1 cellular context compared by ENCODE assay signal in the genomic region with DNA sequence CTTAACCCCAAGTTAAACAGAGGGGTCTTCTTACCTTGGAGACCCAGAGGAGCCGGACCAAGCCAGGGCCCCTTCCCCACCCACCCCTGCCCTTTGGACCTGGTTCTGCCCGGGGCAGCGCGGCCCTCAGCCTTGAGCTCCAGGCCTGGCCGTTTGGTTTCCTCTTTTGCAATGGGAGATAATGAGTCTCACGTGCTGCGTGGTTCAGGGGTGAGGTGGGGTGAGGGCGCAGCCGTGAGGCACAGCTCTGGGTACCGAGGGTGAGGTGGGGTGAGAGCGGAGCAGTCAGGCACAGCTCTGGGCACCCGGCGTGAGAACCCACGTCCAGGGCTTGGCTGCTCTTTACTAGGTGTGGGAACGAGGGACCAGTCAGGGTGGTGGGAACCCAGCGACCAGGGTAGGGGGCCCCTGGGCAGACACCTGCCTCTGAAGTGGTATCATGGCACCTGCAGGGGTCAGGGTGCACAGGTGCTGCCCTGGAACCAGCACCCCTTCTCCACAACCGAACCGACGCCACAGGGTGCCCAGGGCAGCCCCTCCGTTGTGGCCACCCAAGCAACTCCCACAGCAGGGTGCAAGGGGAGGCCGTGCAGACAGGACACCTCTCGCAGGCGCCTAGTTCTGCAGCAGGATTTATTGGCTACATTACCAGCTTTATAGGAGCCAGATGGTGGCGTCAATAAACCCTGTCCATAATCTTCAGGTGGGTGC.
TF ChIP-seq lines count a peak whose summit lies in the region.

No MANE protein-coding gene starts in this region.

TF ChIP-seq in HepG2, 621 proteins besides CTCF, POLR2A, EP300 and RAD21 (continued from another document and continues in another):
- TF ChIP-seq, protein P1, sequence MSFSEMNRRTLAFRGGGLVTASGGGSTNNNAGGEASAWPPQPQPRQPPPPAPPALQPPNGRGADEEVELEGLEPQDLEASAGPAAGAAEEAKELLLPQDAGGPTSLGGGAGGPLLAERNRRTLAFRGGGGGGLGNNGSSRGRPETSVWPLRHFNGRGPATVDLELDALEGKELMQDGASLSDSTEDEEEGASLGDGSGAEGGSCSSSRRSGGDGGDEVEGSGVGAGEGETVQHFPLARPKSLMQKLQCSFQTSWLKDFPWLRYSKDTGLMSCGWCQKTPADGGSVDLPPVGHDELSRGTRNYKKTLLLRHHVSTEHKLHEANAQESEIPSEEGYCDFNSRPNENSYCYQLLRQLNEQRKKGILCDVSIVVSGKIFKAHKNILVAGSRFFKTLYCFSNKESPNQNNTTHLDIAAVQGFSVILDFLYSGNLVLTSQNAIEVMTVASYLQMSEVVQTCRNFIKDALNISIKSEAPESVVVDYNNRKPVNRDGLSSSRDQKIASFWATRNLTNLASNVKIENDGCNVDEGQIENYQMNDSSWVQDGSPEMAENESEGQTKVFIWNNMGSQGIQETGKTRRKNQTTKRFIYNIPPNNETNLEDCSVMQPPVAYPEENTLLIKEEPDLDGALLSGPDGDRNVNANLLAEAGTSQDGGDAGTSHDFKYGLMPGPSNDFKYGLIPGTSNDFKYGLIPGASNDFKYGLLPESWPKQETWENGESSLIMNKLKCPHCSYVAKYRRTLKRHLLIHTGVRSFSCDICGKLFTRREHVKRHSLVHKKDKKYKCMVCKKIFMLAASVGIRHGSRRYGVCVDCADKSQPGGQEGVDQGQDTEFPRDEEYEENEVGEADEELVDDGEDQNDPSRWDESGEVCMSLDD (CRISPR knock-in tag; IDR thresholded peaks at IDR 0.05; ENCODE audit: borderline replicate concordance) = peak; percentile 67; the same call in 1 of the 2 replicates
- TF ChIP-seq, protein P2, sequence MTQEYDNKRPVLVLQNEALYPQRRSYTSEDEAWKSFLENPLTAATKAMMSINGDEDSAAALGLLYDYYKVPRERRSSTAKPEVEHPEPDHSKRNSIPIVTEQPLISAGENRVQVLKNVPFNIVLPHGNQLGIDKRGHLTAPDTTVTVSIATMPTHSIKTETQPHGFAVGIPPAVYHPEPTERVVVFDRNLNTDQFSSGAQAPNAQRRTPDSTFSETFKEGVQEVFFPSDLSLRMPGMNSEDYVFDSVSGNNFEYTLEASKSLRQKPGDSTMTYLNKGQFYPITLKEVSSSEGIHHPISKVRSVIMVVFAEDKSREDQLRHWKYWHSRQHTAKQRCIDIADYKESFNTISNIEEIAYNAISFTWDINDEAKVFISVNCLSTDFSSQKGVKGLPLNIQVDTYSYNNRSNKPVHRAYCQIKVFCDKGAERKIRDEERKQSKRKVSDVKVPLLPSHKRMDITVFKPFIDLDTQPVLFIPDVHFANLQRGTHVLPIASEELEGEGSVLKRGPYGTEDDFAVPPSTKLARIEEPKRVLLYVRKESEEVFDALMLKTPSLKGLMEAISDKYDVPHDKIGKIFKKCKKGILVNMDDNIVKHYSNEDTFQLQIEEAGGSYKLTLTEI (CRISPR knock-in tag; conservative IDR thresholded peaks at IDR 0.05) = no peak
- TF ChIP-seq FOXP1 (IDR thresholded peaks at IDR 0.05) = no peak
- no peak for TF ChIP-seq FOXP1 (CRISPR knock-in tag; IDR thresholded peaks at IDR 0.05)
- no peak for TF ChIP-seq ZNF180 (CRISPR knock-in tag; IDR thresholded peaks at IDR 0.05; ENCODE audit: borderline replicate concordance, low read depth)
- peak; percentile 41; the same call in 1 of the 2 replicates for TF ChIP-seq CEBPB (IDR thresholded peaks at IDR 0.05; ENCODE audit: borderline replicate concordance, low read depth, low read length)
- TF ChIP-seq, protein P3, sequence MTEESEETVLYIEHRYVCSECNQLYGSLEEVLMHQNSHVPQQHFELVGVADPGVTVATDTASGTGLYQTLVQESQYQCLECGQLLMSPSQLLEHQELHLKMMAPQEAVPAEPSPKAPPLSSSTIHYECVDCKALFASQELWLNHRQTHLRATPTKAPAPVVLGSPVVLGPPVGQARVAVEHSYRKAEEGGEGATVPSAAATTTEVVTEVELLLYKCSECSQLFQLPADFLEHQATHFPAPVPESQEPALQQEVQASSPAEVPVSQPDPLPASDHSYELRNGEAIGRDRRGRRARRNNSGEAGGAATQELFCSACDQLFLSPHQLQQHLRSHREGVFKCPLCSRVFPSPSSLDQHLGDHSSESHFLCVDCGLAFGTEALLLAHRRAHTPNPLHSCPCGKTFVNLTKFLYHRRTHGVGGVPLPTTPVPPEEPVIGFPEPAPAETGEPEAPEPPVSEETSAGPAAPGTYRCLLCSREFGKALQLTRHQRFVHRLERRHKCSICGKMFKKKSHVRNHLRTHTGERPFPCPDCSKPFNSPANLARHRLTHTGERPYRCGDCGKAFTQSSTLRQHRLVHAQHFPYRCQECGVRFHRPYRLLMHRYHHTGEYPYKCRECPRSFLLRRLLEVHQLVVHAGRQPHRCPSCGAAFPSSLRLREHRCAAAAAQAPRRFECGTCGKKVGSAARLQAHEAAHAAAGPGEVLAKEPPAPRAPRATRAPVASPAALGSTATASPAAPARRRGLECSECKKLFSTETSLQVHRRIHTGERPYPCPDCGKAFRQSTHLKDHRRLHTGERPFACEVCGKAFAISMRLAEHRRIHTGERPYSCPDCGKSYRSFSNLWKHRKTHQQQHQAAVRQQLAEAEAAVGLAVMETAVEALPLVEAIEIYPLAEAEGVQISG (CRISPR knock-in tag; IDR thresholded peaks at IDR 0.05) = peak; percentile 37; the same call in 1 of the 2 replicates
- 0 out of 2 replicates have a peak, but pooled peaks have one; percentile 23 for TF ChIP-seq ZNF558 (CRISPR knock-in tag; IDR thresholded peaks at IDR 0.05; ENCODE audit: borderline replicate concordance)
- TF ChIP-seq, protein P4, sequence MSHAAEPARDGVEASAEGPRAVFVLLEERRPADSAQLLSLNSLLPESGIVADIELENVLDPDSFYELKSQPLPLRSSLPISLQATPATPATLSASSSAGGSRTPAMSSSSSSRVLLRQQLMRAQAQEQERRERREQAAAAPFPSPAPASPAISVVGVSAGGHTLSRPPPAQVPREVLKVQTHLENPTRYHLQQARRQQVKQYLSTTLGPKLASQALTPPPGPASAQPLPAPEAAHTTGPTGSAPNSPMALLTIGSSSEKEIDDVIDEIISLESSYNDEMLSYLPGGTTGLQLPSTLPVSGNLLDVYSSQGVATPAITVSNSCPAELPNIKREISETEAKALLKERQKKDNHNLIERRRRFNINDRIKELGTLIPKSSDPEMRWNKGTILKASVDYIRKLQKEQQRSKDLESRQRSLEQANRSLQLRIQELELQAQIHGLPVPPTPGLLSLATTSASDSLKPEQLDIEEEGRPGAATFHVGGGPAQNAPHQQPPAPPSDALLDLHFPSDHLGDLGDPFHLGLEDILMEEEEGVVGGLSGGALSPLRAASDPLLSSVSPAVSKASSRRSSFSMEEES (CRISPR knock-in tag; IDR thresholded peaks at IDR 0.05) = peak; percentile 89
- TF ChIP-seq GATAD2A (CRISPR knock-in tag; IDR thresholded peaks at IDR 0.05) = peak; percentile 38; the same call in 1 of the 2 replicates
- no peak for TF ChIP-seq MAFG (CRISPR knock-in tag; IDR thresholded peaks at IDR 0.05)
- TF ChIP-seq SP4 (CRISPR knock-in tag; IDR thresholded peaks at IDR 0.05) = 0 out of 2 replicates have a peak, but pooled peaks have one; percentile 23
- peak; percentile 24; the same call in 1 of the 2 replicates for TF ChIP-seq GABPB1 (CRISPR knock-in tag; IDR thresholded peaks at IDR 0.05)
- 0 out of 2 replicates have a peak, but pooled peaks have one; percentile 38 for TF ChIP-seq NCOA2 (CRISPR knock-in tag; IDR thresholded peaks at IDR 0.05)
- TF ChIP-seq PITX1 (CRISPR knock-in tag; IDR thresholded peaks at IDR 0.05) = 0 out of 2 replicates have a peak, but pooled peaks have one; percentile 37
- TF ChIP-seq SNAI1 (CRISPR knock-in tag; IDR thresholded peaks at IDR 0.05; ENCODE audit: borderline replicate concordance) = peak; percentile 39; the same call in 1 of the 2 replicates
- peak; percentile 39; the same call in 1 of the 2 replicates for TF ChIP-seq MEF2D (CRISPR knock-in tag; IDR thresholded peaks at IDR 0.05)
- TF ChIP-seq, protein P5, sequence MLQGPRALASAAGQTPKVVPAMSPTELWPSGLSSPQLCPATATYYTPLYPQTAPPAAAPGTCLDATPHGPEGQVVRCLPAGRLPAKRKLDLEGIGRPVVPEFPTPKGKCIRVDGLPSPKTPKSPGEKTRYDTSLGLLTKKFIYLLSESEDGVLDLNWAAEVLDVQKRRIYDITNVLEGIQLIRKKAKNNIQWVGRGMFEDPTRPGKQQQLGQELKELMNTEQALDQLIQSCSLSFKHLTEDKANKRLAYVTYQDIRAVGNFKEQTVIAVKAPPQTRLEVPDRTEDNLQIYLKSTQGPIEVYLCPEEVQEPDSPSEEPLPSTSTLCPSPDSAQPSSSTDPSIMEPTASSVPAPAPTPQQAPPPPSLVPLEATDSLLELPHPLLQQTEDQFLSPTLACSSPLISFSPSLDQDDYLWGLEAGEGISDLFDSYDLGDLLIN (CRISPR knock-in tag; IDR thresholded peaks at IDR 0.05; ENCODE audit: borderline replicate concordance) = no peak
- TF ChIP-seq, protein P6, sequence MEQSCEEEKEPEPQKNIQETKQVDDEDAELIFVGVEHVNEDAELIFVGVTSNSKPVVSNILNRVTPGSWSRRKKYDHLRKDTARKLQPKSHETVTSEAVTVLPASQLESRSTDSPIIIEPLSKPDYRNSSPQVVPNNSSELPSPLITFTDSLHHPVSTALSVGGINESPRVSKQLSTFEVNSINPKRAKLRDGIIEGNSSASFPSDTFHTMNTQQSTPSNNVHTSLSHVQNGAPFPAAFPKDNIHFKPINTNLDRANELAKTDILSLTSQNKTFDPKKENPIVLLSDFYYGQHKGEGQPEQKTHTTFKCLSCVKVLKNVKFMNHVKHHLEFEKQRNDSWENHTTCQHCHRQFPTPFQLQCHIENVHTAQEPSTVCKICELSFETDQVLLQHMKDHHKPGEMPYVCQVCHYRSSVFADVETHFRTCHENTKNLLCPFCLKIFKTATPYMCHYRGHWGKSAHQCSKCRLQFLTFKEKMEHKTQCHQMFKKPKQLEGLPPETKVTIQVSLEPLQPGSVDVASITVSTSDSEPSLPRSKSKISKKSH (CRISPR knock-in tag; IDR thresholded peaks at IDR 0.05; ENCODE audit: borderline replicate concordance) = peak; percentile 73; the same call in 1 of the 2 replicates
- peak; percentile 93 for TF ChIP-seq HNF4A (CRISPR knock-in tag; IDR thresholded peaks at IDR 0.05)
- peak; percentile 26; the same call in 1 of the 2 replicates for TF ChIP-seq TBX2 (CRISPR knock-in tag; IDR thresholded peaks at IDR 0.05; ENCODE audit: borderline replicate concordance)
- TF ChIP-seq, protein P7, sequence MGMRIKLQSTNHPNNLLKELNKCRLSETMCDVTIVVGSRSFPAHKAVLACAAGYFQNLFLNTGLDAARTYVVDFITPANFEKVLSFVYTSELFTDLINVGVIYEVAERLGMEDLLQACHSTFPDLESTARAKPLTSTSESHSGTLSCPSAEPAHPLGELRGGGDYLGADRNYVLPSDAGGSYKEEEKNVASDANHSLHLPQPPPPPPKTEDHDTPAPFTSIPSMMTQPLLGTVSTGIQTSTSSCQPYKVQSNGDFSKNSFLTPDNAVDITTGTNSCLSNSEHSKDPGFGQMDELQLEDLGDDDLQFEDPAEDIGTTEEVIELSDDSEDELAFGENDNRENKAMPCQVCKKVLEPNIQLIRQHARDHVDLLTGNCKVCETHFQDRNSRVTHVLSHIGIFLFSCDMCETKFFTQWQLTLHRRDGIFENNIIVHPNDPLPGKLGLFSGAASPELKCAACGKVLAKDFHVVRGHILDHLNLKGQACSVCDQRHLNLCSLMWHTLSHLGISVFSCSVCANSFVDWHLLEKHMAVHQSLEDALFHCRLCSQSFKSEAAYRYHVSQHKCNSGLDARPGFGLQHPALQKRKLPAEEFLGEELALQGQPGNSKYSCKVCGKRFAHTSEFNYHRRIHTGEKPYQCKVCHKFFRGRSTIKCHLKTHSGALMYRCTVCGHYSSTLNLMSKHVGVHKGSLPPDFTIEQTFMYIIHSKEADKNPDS (CRISPR knock-in tag; IDR thresholded peaks at IDR 0.05) = no peak
- peak; percentile 15; the same call in 1 of the 2 replicates for TF ChIP-seq SP5 (CRISPR knock-in tag; IDR thresholded peaks at IDR 0.05; ENCODE audit: borderline replicate concordance, low read depth)
- TF ChIP-seq BCL6 (CRISPR knock-in tag; IDR thresholded peaks at IDR 0.05) = 0 out of 2 replicates have a peak, but pooled peaks have one; percentile 22
- TF ChIP-seq MED1 (CRISPR knock-in tag; IDR thresholded peaks at IDR 0.05) = peak; percentile 82
- TF ChIP-seq RXRB (CRISPR knock-in tag; IDR thresholded peaks at IDR 0.05; ENCODE audit: borderline replicate concordance) = peak; percentile 76
- TF ChIP-seq ZNF383 (CRISPR knock-in tag; IDR thresholded peaks at IDR 0.05; ENCODE audit: borderline replicate concordance) = no peak
- no peak for TF ChIP-seq SOX6 (IDR thresholded peaks at IDR 0.05)
- TF ChIP-seq SOX6 (CRISPR knock-in tag; IDR thresholded peaks at IDR 0.05) = peak; percentile 75
- TF ChIP-seq, protein P8, sequence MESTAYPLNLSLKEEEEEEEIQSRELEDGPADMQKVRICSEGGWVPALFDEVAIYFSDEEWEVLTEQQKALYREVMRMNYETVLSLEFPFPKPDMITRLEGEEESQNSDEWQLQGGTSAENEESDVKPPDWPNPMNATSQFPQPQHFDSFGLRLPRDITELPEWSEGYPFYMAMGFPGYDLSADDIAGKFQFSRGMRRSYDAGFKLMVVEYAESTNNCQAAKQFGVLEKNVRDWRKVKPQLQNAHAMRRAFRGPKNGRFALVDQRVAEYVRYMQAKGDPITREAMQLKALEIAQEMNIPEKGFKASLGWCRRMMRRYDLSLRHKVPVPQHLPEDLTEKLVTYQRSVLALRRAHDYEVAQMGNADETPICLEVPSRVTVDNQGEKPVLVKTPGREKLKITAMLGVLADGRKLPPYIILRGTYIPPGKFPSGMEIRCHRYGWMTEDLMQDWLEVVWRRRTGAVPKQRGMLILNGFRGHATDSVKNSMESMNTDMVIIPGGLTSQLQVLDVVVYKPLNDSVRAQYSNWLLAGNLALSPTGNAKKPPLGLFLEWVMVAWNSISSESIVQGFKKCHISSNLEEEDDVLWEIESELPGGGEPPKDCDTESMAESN (CRISPR knock-in tag; conservative IDR thresholded peaks at IDR 0.05) = no peak
- TF ChIP-seq TRIM24 (CRISPR knock-in tag; IDR thresholded peaks at IDR 0.05) = 0 out of 2 replicates have a peak, but pooled peaks have one; percentile 24
- TF ChIP-seq RXRA (CRISPR knock-in tag; IDR thresholded peaks at IDR 0.05) = peak; percentile 65; the same call in 1 of the 2 replicates
- peak; percentile 36; the same call in 1 of the 2 replicates for TF ChIP-seq PHF21A (CRISPR knock-in tag; IDR thresholded peaks at IDR 0.05)
- TF ChIP-seq, protein P9, sequence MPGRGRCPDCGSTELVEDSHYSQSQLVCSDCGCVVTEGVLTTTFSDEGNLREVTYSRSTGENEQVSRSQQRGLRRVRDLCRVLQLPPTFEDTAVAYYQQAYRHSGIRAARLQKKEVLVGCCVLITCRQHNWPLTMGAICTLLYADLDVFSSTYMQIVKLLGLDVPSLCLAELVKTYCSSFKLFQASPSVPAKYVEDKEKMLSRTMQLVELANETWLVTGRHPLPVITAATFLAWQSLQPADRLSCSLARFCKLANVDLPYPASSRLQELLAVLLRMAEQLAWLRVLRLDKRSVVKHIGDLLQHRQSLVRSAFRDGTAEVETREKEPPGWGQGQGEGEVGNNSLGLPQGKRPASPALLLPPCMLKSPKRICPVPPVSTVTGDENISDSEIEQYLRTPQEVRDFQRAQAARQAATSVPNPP (CRISPR knock-in tag; IDR thresholded peaks at IDR 0.05) = no peak
- no peak for TF ChIP-seq MIER2 (CRISPR knock-in tag; IDR thresholded peaks at IDR 0.05)
- TF ChIP-seq ZNF746 (CRISPR knock-in tag; IDR thresholded peaks at IDR 0.05) = peak; percentile 27; the same call in 1 of the 2 replicates
- TF ChIP-seq MEIS2 (CRISPR knock-in tag; IDR thresholded peaks at IDR 0.05) = 0 out of 2 replicates have a peak, but pooled peaks have one; percentile 39
- TF ChIP-seq DNMT3B (CRISPR knock-in tag; conservative IDR thresholded peaks at IDR 0.05) = no peak
- peak; percentile 94 for TF ChIP-seq BHLHE40 (IDR thresholded peaks at IDR 0.05; ENCODE audit: low read length)
- no peak for TF ChIP-seq NFE2 (CRISPR knock-in tag; IDR thresholded peaks at IDR 0.05)
- TF ChIP-seq SOX13 (IDR thresholded peaks at IDR 0.05) = 0 out of 2 replicates have a peak, but pooled peaks have one; percentile 26
- TF ChIP-seq SOX13 (CRISPR knock-in tag; conservative IDR thresholded peaks at IDR 0.05 in 1 of 2, IDR thresholded peaks at IDR 0.05 in 1 of 2) = peak in 1 of 2 experiments; percentile 61; a peak in 1 of 4 replicates
